In the genomic region with DNA sequence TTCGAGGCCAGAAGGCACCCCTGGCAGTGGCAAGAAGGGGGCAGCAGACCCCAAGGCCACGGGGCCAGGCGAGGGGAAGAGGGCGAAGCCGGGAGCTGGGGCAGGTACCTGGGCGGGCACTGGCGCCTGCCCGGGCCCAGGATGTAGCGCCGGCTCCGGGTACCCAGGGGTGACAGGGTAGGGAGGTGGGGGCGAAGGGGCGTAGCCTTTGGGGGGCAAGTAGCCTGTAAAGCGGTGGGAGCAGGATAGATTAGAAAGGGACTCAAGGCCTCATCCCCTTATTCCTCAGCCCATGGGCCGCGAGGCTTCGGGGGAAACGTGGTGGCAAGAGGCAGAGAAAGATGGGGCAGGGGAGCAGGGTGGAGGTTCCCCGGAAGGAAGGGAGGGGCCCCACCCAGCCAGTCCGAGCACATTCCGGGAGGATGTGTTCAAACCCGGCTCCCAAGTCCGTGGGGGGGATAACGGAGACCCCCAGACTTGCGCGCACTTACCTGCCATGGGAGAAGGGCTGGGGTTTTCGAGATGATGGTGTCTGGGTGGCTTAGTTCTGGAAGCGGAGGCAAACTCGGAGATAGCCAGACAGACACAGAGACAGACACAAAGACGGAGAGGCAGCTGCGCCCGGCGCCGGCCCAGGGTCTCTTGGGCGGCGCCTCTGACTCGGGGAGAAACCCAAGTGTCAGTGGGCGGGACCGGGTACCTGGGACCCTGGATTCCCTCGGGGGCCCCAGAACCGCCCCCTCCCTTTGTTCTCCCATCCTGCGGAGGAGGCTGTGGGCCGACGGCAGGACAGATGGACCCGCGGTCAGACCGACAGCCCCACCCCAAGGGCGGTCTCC, we compare ENCODE assay signal across 8 cellular contexts. TPM values are rescaled to one million over a fixed set of nuclear protein-coding genes. Genes with fewer than 3 reads are reported as not detected.
DNase-seq lines count a peak whose midpoint lies in the region; TF ChIP-seq lines count a peak whose summit lies in the region.

No MANE protein-coding gene starts in this region.

- H3K4me3 Mint-ChIP-seq in osteocyte (ENCODE audit: unreplicated experiment), result peak overlapping the region; percentile 85

- TF ChIP-seq CTCF in GM12865 (IDR thresholded peaks at IDR 0.05; ENCODE audit: insufficient read depth, low read depth, low read length, missing control alignments) (no peak), NB4 (IDR thresholded peaks at IDR 0.05; ENCODE audit: low read depth, low read length) (no peak), fibroblast of mammary gland (conservative IDR thresholded peaks at IDR 0.05; ENCODE audit: control insufficient read depth, insufficient read depth, low read depth, low read length) (no peak), osteocyte (IDR thresholded peaks at IDR 0.05) (no peak)

- no peaks in the 10 kb centered on the region for H3K9me3 Mint-ChIP-seq in osteocyte (ENCODE audit: unreplicated experiment)

- H3K27me3 Mint-ChIP-seq in osteocyte (ENCODE audit: unreplicated experiment), result no peaks in the 10 kb centered on the region

- H3K4me3 ChIP-seq in GM12865 (ENCODE audit: low read depth, low read length) (peak overlapping the region; percentile 97), H7 (ENCODE audit: insufficient read depth, low read depth, low read length) (peak overlapping the region; percentile 68), NB4 (ENCODE audit: low read depth, low read length) (peak overlapping the region; percentile 43), fibroblast of mammary gland (ENCODE audit: control insufficient read depth, low read depth, low read length) (peak overlapping the region; percentile 82)

- TF ChIP-seq POLR2A in NB4 (IDR thresholded peaks at IDR 0.05; ENCODE audit: extremely low read depth, insufficient read length), result no peak

- no peaks in the 10 kb centered on the region for H3K27me3 ChIP-seq in H7 (ENCODE audit: control insufficient read depth, insufficient read depth, low read length)

- peaks cover 9% of the 10 kb centered on the region for H3K36me3 Mint-ChIP-seq in osteocyte (ENCODE audit: unreplicated experiment)

- H3K4me1 Mint-ChIP-seq in osteocyte (ENCODE audit: unreplicated experiment), result peaks cover 9% of the 10 kb centered on the region

- peak overlapping the region; percentile 81 for H3K27ac Mint-ChIP-seq in osteocyte (ENCODE audit: unreplicated experiment)

- DNase-seq in GM12865 (ENCODE audit: low read depth), result no peak
- DNase-seq in H7, result peak; percentile 97
- no peak for DNase-seq in NB4 (ENCODE audit: low read depth)
- peak; percentile 37 for DNase-seq in activated T-cell treated with anti-CD3 and anti-CD28 coated beads for 48 hours (ENCODE audit: low read depth)
- DNase-seq in fibroblast of mammary gland (ENCODE audit: low read depth), result no peak
- no peak for DNase-seq in osteocyte (ENCODE audit: extremely low spot score, unreplicated experiment)
- DNase-seq in posterior vena cava (ENCODE audit: low spot score), result no peak
- DNase-seq in SKM-1 (lab: John Stamatoyannopoulos, UW; ENCODE audit: unreplicated experiment), result no peak

- intact Hi-C loops in posterior vena cava (cut with DNase I), result no loop called here

- peaks cover 12% of the 10 kb centered on the region for H3K36me3 ChIP-seq in H7 (replicated peaks; ENCODE audit: control insufficient read depth, insufficient read depth, low read length)

RNA-seq across cellular contexts. Expression of a gene that starts 0.5 kb away (rescaled TPM):
- 26.5 and 27.8 TPM in 2 replicates for total RNA-seq in H7 (2014; rRNA removed; shearing (Covaris generic))
- total RNA-seq in osteocyte, result 73.9 and 81.4 TPM in 2 replicates
- total RNA-seq in posterior vena cava, result 10 to 100 TPM; 31.8 to 37.6 TPM

RNA-seq across cellular contexts. Expression of a gene that starts 10.1 kb away (rescaled TPM):
- total RNA-seq in H7 (2014; rRNA removed; shearing (Covaris generic)), result 280 and 385 TPM in 2 replicates
- total RNA-seq in osteocyte, result 40.7 and 45.9 TPM in 2 replicates
- total RNA-seq in posterior vena cava, result 10 to 100 TPM; 39.3 to 65.5 TPM

RNA-seq across cellular contexts. Expression of a gene that starts 12.9 kb away (rescaled TPM):
- total RNA-seq in H7 (2014; rRNA removed; shearing (Covaris generic)), result 7.0 and 8.9 TPM in 2 replicates
- total RNA-seq in osteocyte (not detected in 2 replicates), posterior vena cava (1 to 10 TPM; 1.6 to 1.8 TPM)

RNA-seq across cellular contexts. Expression of a gene that starts 13.8 kb away (rescaled TPM):
- total RNA-seq in H7 (2014; rRNA removed; shearing (Covaris generic)), result 11.6 and 15.7 TPM in 2 replicates
- 53.8 and 56.8 TPM in 2 replicates for total RNA-seq in osteocyte
- total RNA-seq in posterior vena cava, result 10 to 100 TPM; 31.6 to 34.2 TPM

RNA-seq across cellular contexts. Expression of a gene that starts 26.3 kb away (rescaled TPM):
- not detected in 2 replicates for total RNA-seq in H7 (2014; rRNA removed; shearing (Covaris generic))
- total RNA-seq in osteocyte, result not detected in 2 replicates
- not detected for total RNA-seq in posterior vena cava

Comparison
In these comparisons a context has a peak if more than half of its experiments do, and no peak if none do; other contexts are left out.
1. DNase-seq: peak in H7 (single experiment) and activated T-cell treated with anti-CD3 and anti-CD28 coated beads for 48 hours (single experiment); none in GM12865 (single experiment), NB4 (single experiment), fibroblast of mammary gland (single experiment), osteocyte (single experiment), posterior vena cava (single experiment) and SKM-1 (single experiment).
2. H3K4me3 ChIP-seq: peak in every context shown above with its lines; median percentile 97 in GM12865; 82 in fibroblast of mammary gland; 68 in H7; 43 in NB4.